In the genomic region with DNA sequence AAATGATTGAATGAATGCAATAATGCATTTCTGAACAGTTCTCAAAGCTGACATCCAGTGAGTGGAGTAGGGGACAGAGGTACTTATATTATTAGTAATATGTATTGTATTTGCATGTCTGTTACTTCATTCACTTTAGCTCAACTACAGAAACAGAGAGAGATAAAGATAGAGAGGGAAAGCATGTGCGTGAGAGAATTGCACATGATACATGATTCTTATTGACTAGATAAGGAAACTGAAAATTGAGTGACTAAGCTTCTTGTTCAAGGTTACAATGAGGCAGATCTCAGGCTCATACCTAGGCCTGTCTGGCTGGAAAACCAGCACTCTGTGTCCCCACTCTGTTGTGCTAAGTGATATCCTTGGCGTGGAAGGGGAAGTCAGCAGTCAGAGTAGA, we compare ENCODE assay signal across 1 cellular context.
TF ChIP-seq lines count a peak whose summit lies in the region.

No MANE protein-coding gene starts in this region.

TF ChIP-seq in K562, 482 proteins besides CTCF, POLR2A, EP300 and RAD21 (continued from another document):
- TF ChIP-seq, protein P1, sequence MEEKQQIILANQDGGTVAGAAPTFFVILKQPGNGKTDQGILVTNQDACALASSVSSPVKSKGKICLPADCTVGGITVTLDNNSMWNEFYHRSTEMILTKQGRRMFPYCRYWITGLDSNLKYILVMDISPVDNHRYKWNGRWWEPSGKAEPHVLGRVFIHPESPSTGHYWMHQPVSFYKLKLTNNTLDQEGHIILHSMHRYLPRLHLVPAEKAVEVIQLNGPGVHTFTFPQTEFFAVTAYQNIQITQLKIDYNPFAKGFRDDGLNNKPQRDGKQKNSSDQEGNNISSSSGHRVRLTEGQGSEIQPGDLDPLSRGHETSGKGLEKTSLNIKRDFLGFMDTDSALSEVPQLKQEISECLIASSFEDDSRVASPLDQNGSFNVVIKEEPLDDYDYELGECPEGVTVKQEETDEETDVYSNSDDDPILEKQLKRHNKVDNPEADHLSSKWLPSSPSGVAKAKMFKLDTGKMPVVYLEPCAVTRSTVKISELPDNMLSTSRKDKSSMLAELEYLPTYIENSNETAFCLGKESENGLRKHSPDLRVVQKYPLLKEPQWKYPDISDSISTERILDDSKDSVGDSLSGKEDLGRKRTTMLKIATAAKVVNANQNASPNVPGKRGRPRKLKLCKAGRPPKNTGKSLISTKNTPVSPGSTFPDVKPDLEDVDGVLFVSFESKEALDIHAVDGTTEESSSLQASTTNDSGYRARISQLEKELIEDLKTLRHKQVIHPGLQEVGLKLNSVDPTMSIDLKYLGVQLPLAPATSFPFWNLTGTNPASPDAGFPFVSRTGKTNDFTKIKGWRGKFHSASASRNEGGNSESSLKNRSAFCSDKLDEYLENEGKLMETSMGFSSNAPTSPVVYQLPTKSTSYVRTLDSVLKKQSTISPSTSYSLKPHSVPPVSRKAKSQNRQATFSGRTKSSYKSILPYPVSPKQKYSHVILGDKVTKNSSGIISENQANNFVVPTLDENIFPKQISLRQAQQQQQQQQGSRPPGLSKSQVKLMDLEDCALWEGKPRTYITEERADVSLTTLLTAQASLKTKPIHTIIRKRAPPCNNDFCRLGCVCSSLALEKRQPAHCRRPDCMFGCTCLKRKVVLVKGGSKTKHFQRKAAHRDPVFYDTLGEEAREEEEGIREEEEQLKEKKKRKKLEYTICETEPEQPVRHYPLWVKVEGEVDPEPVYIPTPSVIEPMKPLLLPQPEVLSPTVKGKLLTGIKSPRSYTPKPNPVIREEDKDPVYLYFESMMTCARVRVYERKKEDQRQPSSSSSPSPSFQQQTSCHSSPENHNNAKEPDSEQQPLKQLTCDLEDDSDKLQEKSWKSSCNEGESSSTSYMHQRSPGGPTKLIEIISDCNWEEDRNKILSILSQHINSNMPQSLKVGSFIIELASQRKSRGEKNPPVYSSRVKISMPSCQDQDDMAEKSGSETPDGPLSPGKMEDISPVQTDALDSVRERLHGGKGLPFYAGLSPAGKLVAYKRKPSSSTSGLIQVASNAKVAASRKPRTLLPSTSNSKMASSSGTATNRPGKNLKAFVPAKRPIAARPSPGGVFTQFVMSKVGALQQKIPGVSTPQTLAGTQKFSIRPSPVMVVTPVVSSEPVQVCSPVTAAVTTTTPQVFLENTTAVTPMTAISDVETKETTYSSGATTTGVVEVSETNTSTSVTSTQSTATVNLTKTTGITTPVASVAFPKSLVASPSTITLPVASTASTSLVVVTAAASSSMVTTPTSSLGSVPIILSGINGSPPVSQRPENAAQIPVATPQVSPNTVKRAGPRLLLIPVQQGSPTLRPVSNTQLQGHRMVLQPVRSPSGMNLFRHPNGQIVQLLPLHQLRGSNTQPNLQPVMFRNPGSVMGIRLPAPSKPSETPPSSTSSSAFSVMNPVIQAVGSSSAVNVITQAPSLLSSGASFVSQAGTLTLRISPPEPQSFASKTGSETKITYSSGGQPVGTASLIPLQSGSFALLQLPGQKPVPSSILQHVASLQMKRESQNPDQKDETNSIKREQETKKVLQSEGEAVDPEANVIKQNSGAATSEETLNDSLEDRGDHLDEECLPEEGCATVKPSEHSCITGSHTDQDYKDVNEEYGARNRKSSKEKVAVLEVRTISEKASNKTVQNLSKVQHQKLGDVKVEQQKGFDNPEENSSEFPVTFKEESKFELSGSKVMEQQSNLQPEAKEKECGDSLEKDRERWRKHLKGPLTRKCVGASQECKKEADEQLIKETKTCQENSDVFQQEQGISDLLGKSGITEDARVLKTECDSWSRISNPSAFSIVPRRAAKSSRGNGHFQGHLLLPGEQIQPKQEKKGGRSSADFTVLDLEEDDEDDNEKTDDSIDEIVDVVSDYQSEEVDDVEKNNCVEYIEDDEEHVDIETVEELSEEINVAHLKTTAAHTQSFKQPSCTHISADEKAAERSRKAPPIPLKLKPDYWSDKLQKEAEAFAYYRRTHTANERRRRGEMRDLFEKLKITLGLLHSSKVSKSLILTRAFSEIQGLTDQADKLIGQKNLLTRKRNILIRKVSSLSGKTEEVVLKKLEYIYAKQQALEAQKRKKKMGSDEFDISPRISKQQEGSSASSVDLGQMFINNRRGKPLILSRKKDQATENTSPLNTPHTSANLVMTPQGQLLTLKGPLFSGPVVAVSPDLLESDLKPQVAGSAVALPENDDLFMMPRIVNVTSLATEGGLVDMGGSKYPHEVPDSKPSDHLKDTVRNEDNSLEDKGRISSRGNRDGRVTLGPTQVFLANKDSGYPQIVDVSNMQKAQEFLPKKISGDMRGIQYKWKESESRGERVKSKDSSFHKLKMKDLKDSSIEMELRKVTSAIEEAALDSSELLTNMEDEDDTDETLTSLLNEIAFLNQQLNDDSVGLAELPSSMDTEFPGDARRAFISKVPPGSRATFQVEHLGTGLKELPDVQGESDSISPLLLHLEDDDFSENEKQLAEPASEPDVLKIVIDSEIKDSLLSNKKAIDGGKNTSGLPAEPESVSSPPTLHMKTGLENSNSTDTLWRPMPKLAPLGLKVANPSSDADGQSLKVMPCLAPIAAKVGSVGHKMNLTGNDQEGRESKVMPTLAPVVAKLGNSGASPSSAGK (IDR thresholded peaks at IDR 0.05), result peak; percentile 44
- TF ChIP-seq KDM2B (CRISPR knock-in tag; IDR thresholded peaks at IDR 0.05) (no peak), L3MBTL2 (IDR thresholded peaks at IDR 0.05) (0 out of 2 replicates have a peak, but pooled peaks have one; percentile 30)
TF ChIP-seq in K562: peak in this region for 3.
